In genomic region chr20:37297066-37297736, GRCh38 we compare ENCODE assay signal across 1 cellular context.
TF ChIP-seq lines count a peak whose summit lies in the region.

No MANE protein-coding gene starts in this region.

TF ChIP-seq in IMR-90, 13 proteins besides CTCF, POLR2A, EP300 and RAD21 (continued from another document):
- no peak for TF ChIP-seq MAZ (IDR thresholded peaks at IDR 0.05; ENCODE audit: borderline replicate concordance, low read depth, low read length)
- no peak for TF ChIP-seq ELK1 (IDR thresholded peaks at IDR 0.05; ENCODE audit: borderline replicate concordance, low read depth, low read length)
- TF ChIP-seq RFX5 (IDR thresholded peaks at IDR 0.05; ENCODE audit: low read depth, low read length), result no peak
- TF ChIP-seq CHD1 (IDR thresholded peaks at IDR 0.05; ENCODE audit: low read depth, low read length), result no peak
- no peak for TF ChIP-seq BHLHE40 (IDR thresholded peaks at IDR 0.05; ENCODE audit: low read depth, low read length)
- no peak for TF ChIP-seq MAFK (IDR thresholded peaks at IDR 0.05; ENCODE audit: low read depth, low read length)
- TF ChIP-seq MXI1 (IDR thresholded peaks at IDR 0.05; ENCODE audit: borderline replicate concordance, low read depth, low read length), result no peak
- TF ChIP-seq CEBPB (IDR thresholded peaks at IDR 0.05; ENCODE audit: low read depth, low read length), result no peak
- no peak for TF ChIP-seq SMC3 (IDR thresholded peaks at IDR 0.05; ENCODE audit: low read depth, low read length)
- no peak for TF ChIP-seq FOS (IDR thresholded peaks at IDR 0.05; ENCODE audit: low read depth, low read length)
- TF ChIP-seq RCOR1 (IDR thresholded peaks at IDR 0.05; ENCODE audit: insufficient replicate concordance, low read length), result no peak
- TF ChIP-seq USF2 (IDR thresholded peaks at IDR 0.05; ENCODE audit: low read depth, low read length), result no peak
TF ChIP-seq in IMR-90: peak in this region for 0.
